Comparison of ENCODE assay signal across 1 cellular context in the genomic region with DNA sequence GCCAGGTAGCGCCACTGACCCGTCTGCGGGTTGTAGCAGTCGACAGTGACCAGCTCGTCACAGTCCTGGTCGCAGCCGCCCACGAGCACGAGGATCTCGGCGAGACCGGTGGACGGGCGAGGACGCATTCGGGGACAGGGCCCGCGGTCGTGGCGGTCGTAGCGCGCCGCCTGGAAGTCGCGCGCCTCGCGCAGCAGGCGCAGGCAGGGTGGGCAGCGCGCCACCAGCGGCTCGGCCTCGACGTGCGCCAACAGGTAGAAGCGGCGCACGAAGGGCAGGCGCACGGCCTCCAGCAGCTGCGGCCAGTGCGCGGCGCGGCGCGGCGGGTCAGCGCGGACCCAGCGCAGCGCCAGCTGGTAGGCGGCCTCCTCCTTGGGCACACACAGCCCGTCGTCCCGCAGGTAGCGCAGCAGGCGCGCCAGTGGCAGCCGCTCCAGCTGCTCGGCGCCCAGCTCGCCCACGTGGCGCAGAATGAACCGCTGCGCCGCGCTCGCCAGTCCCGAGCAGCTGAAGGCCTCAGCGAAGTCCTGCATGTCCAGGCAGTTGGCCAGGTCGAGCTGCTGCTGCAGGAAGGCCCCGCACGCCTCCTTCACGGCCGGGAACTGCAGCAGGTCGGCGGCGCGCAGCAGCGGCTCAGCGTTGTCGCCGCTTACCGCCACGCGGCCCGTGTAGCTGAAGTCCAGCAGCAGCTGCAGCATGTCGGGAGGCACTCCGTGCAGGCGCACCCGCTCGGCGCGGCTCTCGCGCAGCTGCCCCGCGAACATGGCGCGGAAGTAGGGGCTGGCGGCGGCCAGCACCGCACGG.
A peak's percentile ranks its signal among the peaks of the same experiment; 100 is the strongest.
TF ChIP-seq lines count a peak whose summit lies in the region.

No MANE protein-coding gene starts in this region.

TF ChIP-seq in HepG2, 621 proteins besides CTCF, POLR2A, EP300 and RAD21 (continued from another document and continues in another):
- TF ChIP-seq, protein P1, sequence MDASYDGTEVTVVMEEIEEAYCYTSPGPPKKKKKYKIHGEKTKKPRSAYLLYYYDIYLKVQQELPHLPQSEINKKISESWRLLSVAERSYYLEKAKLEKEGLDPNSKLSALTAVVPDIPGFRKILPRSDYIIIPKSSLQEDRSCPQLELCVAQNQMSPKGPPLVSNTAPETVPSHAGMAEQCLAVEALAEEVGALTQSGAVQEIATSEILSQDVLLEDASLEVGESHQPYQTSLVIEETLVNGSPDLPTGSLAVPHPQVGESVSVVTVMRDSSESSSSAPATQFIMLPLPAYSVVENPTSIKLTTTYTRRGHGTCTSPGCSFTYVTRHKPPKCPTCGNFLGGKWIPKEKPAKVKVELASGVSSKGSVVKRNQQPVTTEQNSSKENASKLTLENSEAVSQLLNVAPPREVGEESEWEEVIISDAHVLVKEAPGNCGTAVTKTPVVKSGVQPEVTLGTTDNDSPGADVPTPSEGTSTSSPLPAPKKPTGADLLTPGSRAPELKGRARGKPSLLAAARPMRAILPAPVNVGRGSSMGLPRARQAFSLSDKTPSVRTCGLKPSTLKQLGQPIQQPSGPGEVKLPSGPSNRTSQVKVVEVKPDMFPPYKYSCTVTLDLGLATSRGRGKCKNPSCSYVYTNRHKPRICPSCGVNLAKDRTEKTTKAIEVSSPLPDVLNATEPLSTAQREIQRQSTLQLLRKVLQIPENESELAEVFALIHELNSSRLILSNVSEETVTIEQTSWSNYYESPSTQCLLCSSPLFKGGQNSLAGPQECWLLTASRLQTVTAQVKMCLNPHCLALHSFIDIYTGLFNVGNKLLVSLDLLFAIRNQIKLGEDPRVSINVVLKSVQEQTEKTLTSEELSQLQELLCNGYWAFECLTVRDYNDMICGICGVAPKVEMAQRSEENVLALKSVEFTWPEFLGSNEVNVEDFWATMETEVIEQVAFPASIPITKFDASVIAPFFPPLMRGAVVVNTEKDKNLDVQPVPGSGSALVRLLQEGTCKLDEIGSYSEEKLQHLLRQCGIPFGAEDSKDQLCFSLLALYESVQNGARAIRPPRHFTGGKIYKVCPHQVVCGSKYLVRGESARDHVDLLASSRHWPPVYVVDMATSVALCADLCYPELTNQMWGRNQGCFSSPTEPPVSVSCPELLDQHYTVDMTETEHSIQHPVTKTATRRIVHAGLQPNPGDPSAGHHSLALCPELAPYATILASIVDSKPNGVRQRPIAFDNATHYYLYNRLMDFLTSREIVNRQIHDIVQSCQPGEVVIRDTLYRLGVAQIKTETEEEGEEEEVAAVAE (CRISPR knock-in tag; IDR thresholded peaks at IDR 0.05; ENCODE audit: borderline replicate concordance): no peak
- TF ChIP-seq DMAP1 (CRISPR knock-in tag; IDR thresholded peaks at IDR 0.05) (no peak; the same call in 1 of the 2 replicates), SRSF1 (optimal IDR thresholded peaks at IDR 0.05; ENCODE audit: low read depth, low read length) (no peak), KDM1A (CRISPR knock-in tag; IDR thresholded peaks at IDR 0.05) (no peak), RXRB (CRISPR knock-in tag; IDR thresholded peaks at IDR 0.05; ENCODE audit: borderline replicate concordance) (no peak), ZNF614 (CRISPR knock-in tag; IDR thresholded peaks at IDR 0.05; ENCODE audit: borderline replicate concordance) (no peak), ZBTB38 (CRISPR knock-in tag; IDR thresholded peaks at IDR 0.05) (peak; percentile 30; the same call in 1 of the 2 replicates), RBFOX2 (IDR thresholded peaks at IDR 0.05; ENCODE audit: low read depth, low read length) (peak; percentile 62; the same call in 1 of the 2 replicates), XBP1 (CRISPR knock-in tag; IDR thresholded peaks at IDR 0.05) (peak; percentile 73; the same call in 1 of the 2 replicates), ZNF724P (CRISPR knock-in tag; IDR thresholded peaks at IDR 0.05; ENCODE audit: borderline replicate concordance) (peak; percentile 13; the same call in 1 of the 2 replicates), ZNF484 (CRISPR knock-in tag; IDR thresholded peaks at IDR 0.05; ENCODE audit: borderline replicate concordance, low read depth) (no peak), ZNF598 (CRISPR knock-in tag; IDR thresholded peaks at IDR 0.05; ENCODE audit: borderline replicate concordance) (no peak), ZNF383 (CRISPR knock-in tag; IDR thresholded peaks at IDR 0.05; ENCODE audit: borderline replicate concordance) (no peak), TOE1 (CRISPR knock-in tag; IDR thresholded peaks at IDR 0.05) (no peak), HOXA5 (CRISPR knock-in tag; IDR thresholded peaks at IDR 0.05) (no peak), PHB2 (IDR thresholded peaks at IDR 0.05; ENCODE audit: partially characterized antibody) (no peak), ZNF224 (CRISPR knock-in tag; IDR thresholded peaks at IDR 0.05) (peak; percentile 20; the same call in 1 of the 2 replicates), TAF15 (IDR thresholded peaks at IDR 0.05; ENCODE audit: low read depth, low read length, poor library complexity, severe bottlenecking) (no peak), EZH2 (conservative IDR thresholded peaks at IDR 0.05; ENCODE audit: low read depth, low read length) (no peak), PCBP2 (optimal IDR thresholded peaks at IDR 0.05; ENCODE audit: low read depth, low read length, poor library complexity, severe bottlenecking) (no peak), SYNCRIP (IDR thresholded peaks at IDR 0.05; ENCODE audit: insufficient read depth, low read depth, low read length) (no peak), ZNF891 (CRISPR knock-in tag; IDR thresholded peaks at IDR 0.05) (no peak), NFYB (CRISPR knock-in tag; IDR thresholded peaks at IDR 0.05) (no peak), FOXK2 (IDR thresholded peaks at IDR 0.05) (no peak), ZNF329 (CRISPR knock-in tag; IDR thresholded peaks at IDR 0.05; ENCODE audit: low read depth) (peak; percentile 13; the same call in 1 of the 2 replicates), ZNF790 (CRISPR knock-in tag; IDR thresholded peaks at IDR 0.05; ENCODE audit: borderline replicate concordance) (peak; percentile 9; the same call in 1 of the 2 replicates), ZNF256 (CRISPR knock-in tag; conservative IDR thresholded peaks at IDR 0.05) (peak; percentile 79; the same call in 1 of the 2 replicates), ZNF747 (CRISPR knock-in tag; IDR thresholded peaks at IDR 0.05; ENCODE audit: borderline replicate concordance) (no peak), ZFP36L1 (CRISPR knock-in tag; IDR thresholded peaks at IDR 0.05) (no peak), MEF2D (CRISPR knock-in tag; IDR thresholded peaks at IDR 0.05) (no peak), NFE2L1 (CRISPR knock-in tag; IDR thresholded peaks at IDR 0.05; ENCODE audit: borderline replicate concordance) (0 out of 2 replicates have a peak, but pooled peaks have one; percentile 39), ZNF619 (CRISPR knock-in tag; IDR thresholded peaks at IDR 0.05) (no peak), CHD2 (IDR thresholded peaks at IDR 0.05; ENCODE audit: low read depth, low read length) (no peak), NAIF1 (CRISPR knock-in tag; IDR thresholded peaks at IDR 0.05; ENCODE audit: borderline replicate concordance) (no peak; the same call in 1 of the 2 replicates), HDAC1 (CRISPR knock-in tag; IDR thresholded peaks at IDR 0.05) (peak; percentile 61; the same call in 1 of the 2 replicates), ZNF101 (CRISPR knock-in tag; IDR thresholded peaks at IDR 0.05; ENCODE audit: borderline replicate concordance, low read depth) (no peak), SRSF9 (IDR thresholded peaks at IDR 0.05; ENCODE audit: borderline replicate concordance, insufficient read depth, low read depth, low read length, poor library complexity, severe bottlenecking) (no peak), ONECUT2 (CRISPR knock-in tag; IDR thresholded peaks at IDR 0.05) (no peak), ATF1 (CRISPR knock-in tag; IDR thresholded peaks at IDR 0.05) (no peak), TP53 (CRISPR knock-in tag; conservative IDR thresholded peaks at IDR 0.05) (peak; percentile 73; the same call in 1 of the 2 replicates), ZBTB21 (CRISPR knock-in tag; IDR thresholded peaks at IDR 0.05) (no peak), AGO1 (IDR thresholded peaks at IDR 0.05; ENCODE audit: low read depth, low read length, poor library complexity, severe bottlenecking) (no peak), KLF12 (CRISPR knock-in tag; IDR thresholded peaks at IDR 0.05; ENCODE audit: borderline replicate concordance) (peak; percentile 9), HNF4A (CRISPR knock-in tag; IDR thresholded peaks at IDR 0.05) (no peak)
- TF ChIP-seq, protein P2, sequence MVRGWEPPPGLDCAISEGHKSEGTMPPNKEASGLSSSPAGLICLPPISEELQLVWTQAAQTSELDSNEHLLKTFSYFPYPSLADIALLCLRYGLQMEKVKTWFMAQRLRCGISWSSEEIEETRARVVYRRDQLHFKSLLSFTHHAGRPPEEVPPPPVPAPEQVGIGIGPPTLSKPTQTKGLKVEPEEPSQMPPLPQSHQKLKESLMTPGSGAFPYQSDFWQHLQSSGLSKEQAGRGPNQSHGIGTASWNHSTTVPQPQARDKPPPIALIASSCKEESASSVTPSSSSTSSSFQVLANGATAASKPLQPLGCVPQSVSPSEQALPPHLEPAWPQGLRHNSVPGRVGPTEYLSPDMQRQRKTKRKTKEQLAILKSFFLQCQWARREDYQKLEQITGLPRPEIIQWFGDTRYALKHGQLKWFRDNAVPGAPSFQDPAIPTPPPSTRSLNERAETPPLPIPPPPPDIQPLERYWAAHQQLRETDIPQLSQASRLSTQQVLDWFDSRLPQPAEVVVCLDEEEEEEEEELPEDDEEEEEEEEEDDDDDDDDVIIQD (CRISPR knock-in tag; IDR thresholded peaks at IDR 0.05; ENCODE audit: low read depth): no peak
- TF ChIP-seq, protein P3, sequence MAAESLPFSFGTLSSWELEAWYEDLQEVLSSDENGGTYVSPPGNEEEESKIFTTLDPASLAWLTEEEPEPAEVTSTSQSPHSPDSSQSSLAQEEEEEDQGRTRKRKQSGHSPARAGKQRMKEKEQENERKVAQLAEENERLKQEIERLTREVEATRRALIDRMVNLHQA (CRISPR knock-in tag; IDR thresholded peaks at IDR 0.05): no peak
- TF ChIP-seq, protein P4, sequence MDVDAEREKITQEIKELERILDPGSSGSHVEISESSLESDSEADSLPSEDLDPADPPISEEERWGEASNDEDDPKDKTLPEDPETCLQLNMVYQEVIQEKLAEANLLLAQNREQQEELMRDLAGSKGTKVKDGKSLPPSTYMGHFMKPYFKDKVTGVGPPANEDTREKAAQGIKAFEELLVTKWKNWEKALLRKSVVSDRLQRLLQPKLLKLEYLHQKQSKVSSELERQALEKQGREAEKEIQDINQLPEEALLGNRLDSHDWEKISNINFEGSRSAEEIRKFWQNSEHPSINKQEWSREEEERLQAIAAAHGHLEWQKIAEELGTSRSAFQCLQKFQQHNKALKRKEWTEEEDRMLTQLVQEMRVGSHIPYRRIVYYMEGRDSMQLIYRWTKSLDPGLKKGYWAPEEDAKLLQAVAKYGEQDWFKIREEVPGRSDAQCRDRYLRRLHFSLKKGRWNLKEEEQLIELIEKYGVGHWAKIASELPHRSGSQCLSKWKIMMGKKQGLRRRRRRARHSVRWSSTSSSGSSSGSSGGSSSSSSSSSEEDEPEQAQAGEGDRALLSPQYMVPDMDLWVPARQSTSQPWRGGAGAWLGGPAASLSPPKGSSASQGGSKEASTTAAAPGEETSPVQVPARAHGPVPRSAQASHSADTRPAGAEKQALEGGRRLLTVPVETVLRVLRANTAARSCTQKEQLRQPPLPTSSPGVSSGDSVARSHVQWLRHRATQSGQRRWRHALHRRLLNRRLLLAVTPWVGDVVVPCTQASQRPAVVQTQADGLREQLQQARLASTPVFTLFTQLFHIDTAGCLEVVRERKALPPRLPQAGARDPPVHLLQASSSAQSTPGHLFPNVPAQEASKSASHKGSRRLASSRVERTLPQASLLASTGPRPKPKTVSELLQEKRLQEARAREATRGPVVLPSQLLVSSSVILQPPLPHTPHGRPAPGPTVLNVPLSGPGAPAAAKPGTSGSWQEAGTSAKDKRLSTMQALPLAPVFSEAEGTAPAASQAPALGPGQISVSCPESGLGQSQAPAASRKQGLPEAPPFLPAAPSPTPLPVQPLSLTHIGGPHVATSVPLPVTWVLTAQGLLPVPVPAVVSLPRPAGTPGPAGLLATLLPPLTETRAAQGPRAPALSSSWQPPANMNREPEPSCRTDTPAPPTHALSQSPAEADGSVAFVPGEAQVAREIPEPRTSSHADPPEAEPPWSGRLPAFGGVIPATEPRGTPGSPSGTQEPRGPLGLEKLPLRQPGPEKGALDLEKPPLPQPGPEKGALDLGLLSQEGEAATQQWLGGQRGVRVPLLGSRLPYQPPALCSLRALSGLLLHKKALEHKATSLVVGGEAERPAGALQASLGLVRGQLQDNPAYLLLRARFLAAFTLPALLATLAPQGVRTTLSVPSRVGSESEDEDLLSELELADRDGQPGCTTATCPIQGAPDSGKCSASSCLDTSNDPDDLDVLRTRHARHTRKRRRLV (CRISPR knock-in tag; IDR thresholded peaks at IDR 0.05): no peak
- TF ChIP-seq, protein P5, sequence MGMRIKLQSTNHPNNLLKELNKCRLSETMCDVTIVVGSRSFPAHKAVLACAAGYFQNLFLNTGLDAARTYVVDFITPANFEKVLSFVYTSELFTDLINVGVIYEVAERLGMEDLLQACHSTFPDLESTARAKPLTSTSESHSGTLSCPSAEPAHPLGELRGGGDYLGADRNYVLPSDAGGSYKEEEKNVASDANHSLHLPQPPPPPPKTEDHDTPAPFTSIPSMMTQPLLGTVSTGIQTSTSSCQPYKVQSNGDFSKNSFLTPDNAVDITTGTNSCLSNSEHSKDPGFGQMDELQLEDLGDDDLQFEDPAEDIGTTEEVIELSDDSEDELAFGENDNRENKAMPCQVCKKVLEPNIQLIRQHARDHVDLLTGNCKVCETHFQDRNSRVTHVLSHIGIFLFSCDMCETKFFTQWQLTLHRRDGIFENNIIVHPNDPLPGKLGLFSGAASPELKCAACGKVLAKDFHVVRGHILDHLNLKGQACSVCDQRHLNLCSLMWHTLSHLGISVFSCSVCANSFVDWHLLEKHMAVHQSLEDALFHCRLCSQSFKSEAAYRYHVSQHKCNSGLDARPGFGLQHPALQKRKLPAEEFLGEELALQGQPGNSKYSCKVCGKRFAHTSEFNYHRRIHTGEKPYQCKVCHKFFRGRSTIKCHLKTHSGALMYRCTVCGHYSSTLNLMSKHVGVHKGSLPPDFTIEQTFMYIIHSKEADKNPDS (CRISPR knock-in tag; IDR thresholded peaks at IDR 0.05): peak; percentile 41; the same call in 1 of the 2 replicates
- TF ChIP-seq, protein P6, sequence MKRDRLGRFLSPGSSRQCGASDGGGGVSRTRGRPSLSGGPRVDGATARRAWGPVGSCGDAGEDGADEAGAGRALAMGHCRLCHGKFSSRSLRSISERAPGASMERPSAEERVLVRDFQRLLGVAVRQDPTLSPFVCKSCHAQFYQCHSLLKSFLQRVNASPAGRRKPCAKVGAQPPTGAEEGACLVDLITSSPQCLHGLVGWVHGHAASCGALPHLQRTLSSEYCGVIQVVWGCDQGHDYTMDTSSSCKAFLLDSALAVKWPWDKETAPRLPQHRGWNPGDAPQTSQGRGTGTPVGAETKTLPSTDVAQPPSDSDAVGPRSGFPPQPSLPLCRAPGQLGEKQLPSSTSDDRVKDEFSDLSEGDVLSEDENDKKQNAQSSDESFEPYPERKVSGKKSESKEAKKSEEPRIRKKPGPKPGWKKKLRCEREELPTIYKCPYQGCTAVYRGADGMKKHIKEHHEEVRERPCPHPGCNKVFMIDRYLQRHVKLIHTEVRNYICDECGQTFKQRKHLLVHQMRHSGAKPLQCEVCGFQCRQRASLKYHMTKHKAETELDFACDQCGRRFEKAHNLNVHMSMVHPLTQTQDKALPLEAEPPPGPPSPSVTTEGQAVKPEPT (CRISPR knock-in tag; IDR thresholded peaks at IDR 0.05; ENCODE audit: low read depth): no peak
